Comparison of ENCODE assay signal across 8 cellular contexts in the genomic region with DNA sequence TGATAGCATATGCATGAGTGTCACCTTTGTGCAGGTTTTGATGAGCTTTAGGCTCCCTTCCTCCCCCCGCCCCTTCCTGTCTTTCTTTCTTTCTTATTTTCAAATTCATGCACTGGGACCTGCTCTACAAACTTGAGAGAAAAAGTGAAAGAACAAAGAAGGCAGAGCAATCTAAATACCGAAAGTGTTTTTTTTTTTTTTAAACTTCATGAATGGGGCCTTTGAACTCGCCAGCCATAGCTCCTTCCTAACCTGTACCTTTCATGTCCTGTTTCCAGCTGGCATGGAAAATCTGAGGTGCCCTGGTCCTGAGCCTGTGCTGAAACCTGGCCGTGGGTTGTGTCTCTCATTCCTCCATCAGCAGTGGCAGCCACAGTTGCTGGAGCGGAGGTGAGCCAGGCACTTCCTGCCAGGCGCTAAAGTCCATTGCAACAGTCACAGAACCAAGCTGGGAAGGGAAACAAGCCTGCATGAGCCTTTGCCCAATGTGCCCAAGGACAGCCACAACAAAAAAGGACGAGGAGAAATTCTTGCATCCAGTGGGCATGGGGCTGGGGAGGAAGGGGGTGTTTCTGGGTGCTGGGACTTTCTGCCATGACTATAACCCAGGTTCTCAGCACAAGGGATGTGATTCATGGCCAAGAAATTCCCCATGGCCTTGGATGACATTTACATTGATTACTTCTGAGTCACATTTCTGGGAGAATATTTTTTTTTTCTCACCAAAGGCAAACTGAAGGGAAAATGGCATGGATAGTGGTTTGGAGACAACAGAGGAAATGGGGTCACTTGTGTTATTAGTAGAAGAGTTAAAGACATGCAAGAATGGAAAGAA.
DNase-seq lines count a peak whose midpoint lies in the region; ATAC-seq and TF ChIP-seq lines count a peak whose summit lies in the region.

No MANE protein-coding gene starts in this region.

- DNase-seq in HFF-Myc (ENCODE audit: extremely low read depth, low read depth) (peak; percentile 94), foreskin fibroblast (peak; percentile 95), lower lobe of right lung (no peak), middle frontal gyrus (ENCODE audit: extremely low spot score, low spot score) (no peak), DMS79 (lab: John Stamatoyannopoulos, UW) (no peak)
- peak; percentile 70 to 79 for DNase-seq in activated CD4-positive, alpha-beta T cell treated with anti-CD3 and anti-CD28 coated beads, Interleukin-2, amount 50 U/mL, for 48 hours
- DNase-seq in stimulated activated CD8-positive, alpha-beta memory T cell treated with anti-CD3 and anti-CD28 coated beads, Interleukin-2, amount 100 ng/mL, for 48 hours (ENCODE audit: low read depth in 2 of 2), result peak; percentile 16 to 31

- no peaks in the 10 kb centered on the region for H3K27me3 ChIP-seq in lower lobe of right lung (ENCODE audit: low read depth)

- H3K36me3 ChIP-seq in lower lobe of right lung, result no peaks in the 10 kb centered on the region

- no peak for ATAC-seq in lower lobe of right lung
- no peak for ATAC-seq in HG03442 (IDR thresholded peaks at IDR 0.05; ENCODE audit: unreplicated experiment)

- H3K4me3 ChIP-seq in HFF-Myc (replicated peaks; ENCODE audit: low read depth, low read length) (no peak overlapping the region), foreskin fibroblast (ENCODE audit: low read depth in 1 of 2, low read length in 2 of 2) (no peak overlapping the region), lower lobe of right lung (no peak overlapping the region)

- TF ChIP-seq CTCF in HFF-Myc (IDR thresholded peaks at IDR 0.05; ENCODE audit: low read depth, low read length, missing control alignments) (no peak), foreskin fibroblast (IDR thresholded peaks at IDR 0.05; ENCODE audit: low read depth, low read length) (no peak), lower lobe of right lung (IDR thresholded peaks at IDR 0.05) (no peak)

- intact Hi-C loops in lower lobe of right lung (cut with DNase I), result no loop called here

- H3K4me1 ChIP-seq in lower lobe of right lung, result no peaks in the 10 kb centered on the region

- peaks cover 1% of the 10 kb centered on the region for H3K9me3 ChIP-seq in lower lobe of right lung

- no peak overlapping the region for H3K27ac ChIP-seq in lower lobe of right lung

Comparison
In these comparisons a context has a peak if more than half of its experiments do, and no peak if none do; other contexts are left out.
1. DNase-seq: peak in HFF-Myc (single experiment), activated CD4-positive, alpha-beta T cell treated with anti-CD3 and anti-CD28 coated beads, Interleukin-2, amount 50 U/mL, for 48 hours (2 of 2), foreskin fibroblast (2 of 2) and stimulated activated CD8-positive, alpha-beta memory T cell treated with anti-CD3 and anti-CD28 coated beads, Interleukin-2, amount 100 ng/mL, for 48 hours (2 of 2); none in lower lobe of right lung (single experiment), middle frontal gyrus (single experiment) and DMS79 (single experiment).